Comparison of ENCODE assay signal across 1 cellular context in genomic region chrX:132590350-132591026, GRCh38.
TF ChIP-seq lines count a peak whose summit lies in the region.

No MANE protein-coding gene starts in this region.

TF ChIP-seq in HepG2, 621 proteins besides CTCF, POLR2A, EP300 and RAD21 (continued from another document and continues in another):
- TF ChIP-seq, protein P1, sequence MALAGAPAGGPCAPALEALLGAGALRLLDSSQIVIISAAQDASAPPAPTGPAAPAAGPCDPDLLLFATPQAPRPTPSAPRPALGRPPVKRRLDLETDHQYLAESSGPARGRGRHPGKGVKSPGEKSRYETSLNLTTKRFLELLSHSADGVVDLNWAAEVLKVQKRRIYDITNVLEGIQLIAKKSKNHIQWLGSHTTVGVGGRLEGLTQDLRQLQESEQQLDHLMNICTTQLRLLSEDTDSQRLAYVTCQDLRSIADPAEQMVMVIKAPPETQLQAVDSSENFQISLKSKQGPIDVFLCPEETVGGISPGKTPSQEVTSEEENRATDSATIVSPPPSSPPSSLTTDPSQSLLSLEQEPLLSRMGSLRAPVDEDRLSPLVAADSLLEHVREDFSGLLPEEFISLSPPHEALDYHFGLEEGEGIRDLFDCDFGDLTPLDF (CRISPR knock-in tag; IDR thresholded peaks at IDR 0.05), result no peak
- TF ChIP-seq KDM6A (CRISPR knock-in tag; IDR thresholded peaks at IDR 0.05; ENCODE audit: low read depth) (peak; percentile 80), AGO2 (optimal IDR thresholded peaks at IDR 0.05; ENCODE audit: low read depth, low read length) (no peak), ELF3 (CRISPR knock-in tag; IDR thresholded peaks at IDR 0.05) (peak; percentile 91), RNF2 (conservative IDR thresholded peaks at IDR 0.05; ENCODE audit: low read depth) (no peak), IKZF5 (CRISPR knock-in tag; IDR thresholded peaks at IDR 0.05) (peak; percentile 93), POLR2AphosphoS2 (IDR thresholded peaks at IDR 0.05; ENCODE audit: low read depth, low read length) (no peak), PLSCR1 (CRISPR knock-in tag; IDR thresholded peaks at IDR 0.05; ENCODE audit: borderline replicate concordance) (no peak), SKI (IDR thresholded peaks at IDR 0.05; ENCODE audit: partially characterized antibody) (peak; percentile 100), TRIM24 (CRISPR knock-in tag; IDR thresholded peaks at IDR 0.05) (no peak), NR1H2 (CRISPR knock-in tag; IDR thresholded peaks at IDR 0.05; ENCODE audit: borderline replicate concordance, low read depth) (peak; percentile 88; the same call in 1 of the 2 replicates), SOX5 (CRISPR knock-in tag; IDR thresholded peaks at IDR 0.05; ENCODE audit: borderline replicate concordance) (peak; percentile 97), ZNF205 (CRISPR knock-in tag; IDR thresholded peaks at IDR 0.05) (peak; percentile 73), SIX1 (CRISPR knock-in tag; IDR thresholded peaks at IDR 0.05; ENCODE audit: borderline replicate concordance) (peak; percentile 87), GMEB1 (CRISPR knock-in tag; IDR thresholded peaks at IDR 0.05; ENCODE audit: borderline replicate concordance) (peak; percentile 43; the same call in 1 of the 2 replicates), HINFP (CRISPR knock-in tag; IDR thresholded peaks at IDR 0.05; ENCODE audit: low read depth) (no peak), GFI1 (CRISPR knock-in tag; IDR thresholded peaks at IDR 0.05; ENCODE audit: borderline replicate concordance) (peak; percentile 82), KDM3A (CRISPR knock-in tag; IDR thresholded peaks at IDR 0.05; ENCODE audit: low read depth) (peak; percentile 84; the same call in 1 of the 2 replicates), THAP11 (CRISPR knock-in tag; IDR thresholded peaks at IDR 0.05) (peak; percentile 54; the same call in 1 of the 2 replicates), ZNF414 (CRISPR knock-in tag; IDR thresholded peaks at IDR 0.05) (peak; percentile 68; the same call in 1 of the 2 replicates), MED1 (CRISPR knock-in tag; IDR thresholded peaks at IDR 0.05) (peak; percentile 96), FOXK1 (CRISPR knock-in tag; IDR thresholded peaks at IDR 0.05; ENCODE audit: borderline replicate concordance, low read depth) (peak; percentile 96), NFATC3 (CRISPR knock-in tag; IDR thresholded peaks at IDR 0.05) (0 out of 2 replicates have a peak, but pooled peaks have one; percentile 66), ZMYM3 (CRISPR knock-in tag; IDR thresholded peaks at IDR 0.05) (peak; percentile 61; the same call in 1 of the 2 replicates), ZNF747 (CRISPR knock-in tag; IDR thresholded peaks at IDR 0.05; ENCODE audit: borderline replicate concordance) (no peak), NCOA2 (CRISPR knock-in tag; IDR thresholded peaks at IDR 0.05) (peak; percentile 99), ETV5 (CRISPR knock-in tag; IDR thresholded peaks at IDR 0.05; ENCODE audit: borderline replicate concordance) (peak; percentile 90), MAFF (IDR thresholded peaks at IDR 0.05; ENCODE audit: low read depth, low read length) (no peak)
- TF ChIP-seq, protein P2, sequence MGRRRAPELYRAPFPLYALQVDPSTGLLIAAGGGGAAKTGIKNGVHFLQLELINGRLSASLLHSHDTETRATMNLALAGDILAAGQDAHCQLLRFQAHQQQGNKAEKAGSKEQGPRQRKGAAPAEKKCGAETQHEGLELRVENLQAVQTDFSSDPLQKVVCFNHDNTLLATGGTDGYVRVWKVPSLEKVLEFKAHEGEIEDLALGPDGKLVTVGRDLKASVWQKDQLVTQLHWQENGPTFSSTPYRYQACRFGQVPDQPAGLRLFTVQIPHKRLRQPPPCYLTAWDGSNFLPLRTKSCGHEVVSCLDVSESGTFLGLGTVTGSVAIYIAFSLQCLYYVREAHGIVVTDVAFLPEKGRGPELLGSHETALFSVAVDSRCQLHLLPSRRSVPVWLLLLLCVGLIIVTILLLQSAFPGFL (CRISPR knock-in tag; IDR thresholded peaks at IDR 0.05), result no peak
- TF ChIP-seq, protein P3, sequence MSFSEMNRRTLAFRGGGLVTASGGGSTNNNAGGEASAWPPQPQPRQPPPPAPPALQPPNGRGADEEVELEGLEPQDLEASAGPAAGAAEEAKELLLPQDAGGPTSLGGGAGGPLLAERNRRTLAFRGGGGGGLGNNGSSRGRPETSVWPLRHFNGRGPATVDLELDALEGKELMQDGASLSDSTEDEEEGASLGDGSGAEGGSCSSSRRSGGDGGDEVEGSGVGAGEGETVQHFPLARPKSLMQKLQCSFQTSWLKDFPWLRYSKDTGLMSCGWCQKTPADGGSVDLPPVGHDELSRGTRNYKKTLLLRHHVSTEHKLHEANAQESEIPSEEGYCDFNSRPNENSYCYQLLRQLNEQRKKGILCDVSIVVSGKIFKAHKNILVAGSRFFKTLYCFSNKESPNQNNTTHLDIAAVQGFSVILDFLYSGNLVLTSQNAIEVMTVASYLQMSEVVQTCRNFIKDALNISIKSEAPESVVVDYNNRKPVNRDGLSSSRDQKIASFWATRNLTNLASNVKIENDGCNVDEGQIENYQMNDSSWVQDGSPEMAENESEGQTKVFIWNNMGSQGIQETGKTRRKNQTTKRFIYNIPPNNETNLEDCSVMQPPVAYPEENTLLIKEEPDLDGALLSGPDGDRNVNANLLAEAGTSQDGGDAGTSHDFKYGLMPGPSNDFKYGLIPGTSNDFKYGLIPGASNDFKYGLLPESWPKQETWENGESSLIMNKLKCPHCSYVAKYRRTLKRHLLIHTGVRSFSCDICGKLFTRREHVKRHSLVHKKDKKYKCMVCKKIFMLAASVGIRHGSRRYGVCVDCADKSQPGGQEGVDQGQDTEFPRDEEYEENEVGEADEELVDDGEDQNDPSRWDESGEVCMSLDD (CRISPR knock-in tag; IDR thresholded peaks at IDR 0.05; ENCODE audit: borderline replicate concordance), result no peak
- TF ChIP-seq, protein P4, sequence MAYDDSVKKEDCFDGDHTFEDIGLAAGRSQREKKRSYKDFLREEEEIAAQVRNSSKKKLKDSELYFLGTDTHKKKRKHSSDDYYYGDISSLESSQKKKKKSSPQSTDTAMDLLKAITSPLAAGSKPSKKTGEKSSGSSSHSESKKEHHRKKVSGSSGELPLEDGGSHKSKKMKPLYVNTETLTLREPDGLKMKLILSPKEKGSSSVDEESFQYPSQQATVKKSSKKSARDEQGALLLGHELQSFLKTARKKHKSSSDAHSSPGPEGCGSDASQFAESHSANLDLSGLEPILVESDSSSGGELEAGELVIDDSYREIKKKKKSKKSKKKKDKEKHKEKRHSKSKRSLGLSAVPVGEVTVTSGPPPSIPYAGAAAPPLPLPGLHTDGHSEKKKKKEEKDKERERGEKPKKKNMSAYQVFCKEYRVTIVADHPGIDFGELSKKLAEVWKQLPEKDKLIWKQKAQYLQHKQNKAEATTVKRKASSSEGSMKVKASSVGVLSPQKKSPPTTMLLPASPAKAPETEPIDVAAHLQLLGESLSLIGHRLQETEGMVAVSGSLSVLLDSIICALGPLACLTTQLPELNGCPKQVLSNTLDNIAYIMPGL (CRISPR knock-in tag; IDR thresholded peaks at IDR 0.05; ENCODE audit: borderline replicate concordance in 1 of 2, low read depth in 1 of 2), result peak; percentile 25 to 67; a peak in 2 of 4 replicates
- TF ChIP-seq, protein P5, sequence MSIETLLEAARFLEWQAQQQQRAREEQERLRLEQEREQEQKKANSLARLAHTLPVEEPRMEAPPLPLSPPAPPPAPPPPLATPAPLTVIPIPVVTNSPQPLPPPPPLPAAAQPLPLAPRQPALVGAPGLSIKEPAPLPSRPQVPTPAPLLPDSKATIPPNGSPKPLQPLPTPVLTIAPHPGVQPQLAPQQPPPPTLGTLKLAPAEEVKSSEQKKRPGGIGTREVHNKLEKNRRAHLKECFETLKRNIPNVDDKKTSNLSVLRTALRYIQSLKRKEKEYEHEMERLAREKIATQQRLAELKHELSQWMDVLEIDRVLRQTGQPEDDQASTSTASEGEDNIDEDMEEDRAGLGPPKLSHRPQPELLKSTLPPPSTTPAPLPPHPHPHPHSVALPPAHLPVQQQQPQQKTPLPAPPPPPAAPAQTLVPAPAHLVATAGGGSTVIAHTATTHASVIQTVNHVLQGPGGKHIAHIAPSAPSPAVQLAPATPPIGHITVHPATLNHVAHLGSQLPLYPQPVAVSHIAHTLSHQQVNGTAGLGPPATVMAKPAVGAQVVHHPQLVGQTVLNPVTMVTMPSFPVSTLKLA (IDR thresholded peaks at IDR 0.05), result peak; percentile 84
- TF ChIP-seq, protein P6, sequence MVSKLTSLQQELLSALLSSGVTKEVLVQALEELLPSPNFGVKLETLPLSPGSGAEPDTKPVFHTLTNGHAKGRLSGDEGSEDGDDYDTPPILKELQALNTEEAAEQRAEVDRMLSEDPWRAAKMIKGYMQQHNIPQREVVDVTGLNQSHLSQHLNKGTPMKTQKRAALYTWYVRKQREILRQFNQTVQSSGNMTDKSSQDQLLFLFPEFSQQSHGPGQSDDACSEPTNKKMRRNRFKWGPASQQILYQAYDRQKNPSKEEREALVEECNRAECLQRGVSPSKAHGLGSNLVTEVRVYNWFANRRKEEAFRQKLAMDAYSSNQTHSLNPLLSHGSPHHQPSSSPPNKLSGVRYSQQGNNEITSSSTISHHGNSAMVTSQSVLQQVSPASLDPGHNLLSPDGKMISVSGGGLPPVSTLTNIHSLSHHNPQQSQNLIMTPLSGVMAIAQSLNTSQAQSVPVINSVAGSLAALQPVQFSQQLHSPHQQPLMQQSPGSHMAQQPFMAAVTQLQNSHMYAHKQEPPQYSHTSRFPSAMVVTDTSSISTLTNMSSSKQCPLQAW (CRISPR knock-in tag; IDR thresholded peaks at IDR 0.05), result 0 out of 2 replicates have a peak, but pooled peaks have one; percentile 41
- TF ChIP-seq, protein P7, sequence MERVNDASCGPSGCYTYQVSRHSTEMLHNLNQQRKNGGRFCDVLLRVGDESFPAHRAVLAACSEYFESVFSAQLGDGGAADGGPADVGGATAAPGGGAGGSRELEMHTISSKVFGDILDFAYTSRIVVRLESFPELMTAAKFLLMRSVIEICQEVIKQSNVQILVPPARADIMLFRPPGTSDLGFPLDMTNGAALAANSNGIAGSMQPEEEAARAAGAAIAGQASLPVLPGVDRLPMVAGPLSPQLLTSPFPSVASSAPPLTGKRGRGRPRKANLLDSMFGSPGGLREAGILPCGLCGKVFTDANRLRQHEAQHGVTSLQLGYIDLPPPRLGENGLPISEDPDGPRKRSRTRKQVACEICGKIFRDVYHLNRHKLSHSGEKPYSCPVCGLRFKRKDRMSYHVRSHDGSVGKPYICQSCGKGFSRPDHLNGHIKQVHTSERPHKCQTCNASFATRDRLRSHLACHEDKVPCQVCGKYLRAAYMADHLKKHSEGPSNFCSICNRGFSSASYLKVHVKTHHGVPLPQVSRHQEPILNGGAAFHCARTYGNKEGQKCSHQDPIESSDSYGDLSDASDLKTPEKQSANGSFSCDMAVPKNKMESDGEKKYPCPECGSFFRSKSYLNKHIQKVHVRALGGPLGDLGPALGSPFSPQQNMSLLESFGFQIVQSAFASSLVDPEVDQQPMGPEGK (CRISPR knock-in tag; IDR thresholded peaks at IDR 0.05), result peak; percentile 62
- TF ChIP-seq, protein P8, sequence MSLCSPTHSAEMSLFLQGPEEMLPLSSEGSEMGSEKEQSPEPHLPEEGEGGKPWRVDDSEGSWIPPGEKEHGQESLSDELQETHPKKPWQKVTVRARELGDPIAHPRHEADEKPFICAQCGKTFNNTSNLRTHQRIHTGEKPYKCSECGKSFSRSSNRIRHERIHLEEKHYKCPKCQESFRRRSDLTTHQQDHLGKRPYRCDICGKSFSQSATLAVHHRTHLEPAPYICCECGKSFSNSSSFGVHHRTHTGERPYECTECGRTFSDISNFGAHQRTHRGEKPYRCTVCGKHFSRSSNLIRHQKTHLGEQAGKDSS (CRISPR knock-in tag; IDR thresholded peaks at IDR 0.05; ENCODE audit: borderline replicate concordance, low read depth), result no peak
